ENCODE assay signal across 8 cellular contexts in the genomic region with DNA sequence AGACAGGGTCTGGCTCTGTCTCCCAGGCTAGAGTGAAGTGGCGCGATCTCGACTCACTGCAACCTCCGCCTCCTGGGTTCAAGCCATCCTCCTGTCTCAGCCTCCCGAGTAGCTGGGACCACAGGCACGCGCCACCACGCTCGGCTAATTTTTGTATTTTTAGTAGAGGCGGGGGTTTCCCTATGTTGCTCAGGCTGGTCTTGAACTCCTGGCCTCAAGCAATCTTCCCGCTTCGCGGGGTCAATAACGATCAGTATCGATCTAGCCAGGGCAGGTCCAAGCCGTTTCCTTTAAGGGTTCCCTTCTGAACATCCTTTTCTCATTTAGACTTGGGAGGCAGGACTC. TPM values are rescaled to one million over a fixed set of nuclear protein-coding genes. Genes with fewer than 3 reads are reported as not detected.
DNase-seq lines count a peak whose midpoint lies in the region; ATAC-seq, FAIRE-seq and TF ChIP-seq lines count a peak whose summit lies in the region.
"Not testable (repeated sequence)": the region's sequence is repeated elsewhere in the genome, so short reads cannot be mapped to it uniquely, and the experiment has no call there.

No MANE protein-coding gene starts in this region.

- H3K79me2 ChIP-seq in GM23248 (ENCODE audit: insufficient read depth), result not testable (repeated sequence)

- not testable (repeated sequence) for ATAC-seq in A549; body of pancreas; natural killer cell; stimulated activated naive B cell treated with anti-CD40 and anti-IgM and Interleukin-4, amounts not matched to agents 10 μg/mL and 1 μg/mL and 100 μg/mL, for 72 hours (replicated peaks)

- H3K4me1 Mint-ChIP-seq in activated T-cell treated with anti-CD3 and anti-CD28 coated beads, Interleukin-2, amount 50 U/mL, for 24 hours (ENCODE audit: low read depth), result peaks cover 14% of the 10 kb centered on the region
- peaks cover 12 to 22% of the 10 kb centered on the region in 2 donors for H3K4me1 Mint-ChIP-seq in natural killer cell
- peaks cover 12 to 18% of the 10 kb centered on the region in 2 donors for H3K4me1 Mint-ChIP-seq in stimulated activated naive B cell treated with anti-CD40 and anti-IgM and Interleukin-4, amounts not matched to agents 10 μg/mL and 1 μg/mL and 100 μg/mL, for 72 hours

- peak overlapping the region; percentile 96; the same call in 1 of the 2 replicates for H2AFZ ChIP-seq in GM23248

- not testable (repeated sequence) for TF ChIP-seq RAD21 in A549 (conservative IDR thresholded peaks at IDR 0.05 in 1 of 2, IDR thresholded peaks at IDR 0.05 in 1 of 2)

- H3K27ac Mint-ChIP-seq in activated T-cell treated with anti-CD3 and anti-CD28 coated beads, Interleukin-2, amount 50 U/mL, for 24 hours, result peak overlapping the region; percentile 87
- peak overlapping the region; percentile 75 to 86 for H3K27ac Mint-ChIP-seq in natural killer cell
- H3K27ac Mint-ChIP-seq in stimulated activated naive B cell treated with anti-CD40 and anti-IgM and Interleukin-4, amounts not matched to agents 10 μg/mL and 1 μg/mL and 100 μg/mL, for 72 hours, result peak overlapping the region; percentile 95

- not testable (repeated sequence) for H3K4me2 ChIP-seq in A549; GM23248 (ENCODE audit: unreplicated experiment)

- not testable (repeated sequence) for H3K9me2 ChIP-seq in GM23248 (ENCODE audit: insufficient read depth)

- intact Hi-C loops in body of pancreas (cut with DNase I), result not testable (repeated sequence)
- intact Hi-C loops in natural killer cell (cut with micrococcal nuclease), result loop anchor here (2.0 to 10.0 kb wide), 2 partner anchors 21 to 191 kb away; partner anchors contain the start of gene ROCK2

- not testable (repeated sequence) for FAIRE-seq in A549 (lab: Jason Lieb, UNC)

- H3K27ac ChIP-seq in A549 (peak overlapping the region; percentile 87 to 90; a peak in 5 of 6 replicates), RWPE1 (peak overlapping the region; percentile 91), body of pancreas (peak overlapping the region in 3 of 4 donors; percentile 90 to 95 (median 93)), right atrium auricular region (peak overlapping the region; percentile 87 to 95)
- not testable (repeated sequence) for H3K27ac ChIP-seq in GM23248

- not testable (repeated sequence) for H3K27me3 ChIP-seq in GM23248 (replicated peaks; ENCODE audit: insufficient read depth); body of pancreas; right atrium auricular region

- CTCF ChIA-PET in A549 (lab: Yijun Ruan, JAX) (interaction anchor here (1.0 to 16.6 kb wide), 5 partner anchors 12 to 258 kb away, joined by 3 to 224 read pairs (median 4); a partner anchor contains a TSS), RWPE1 (lab: Yijun Ruan, JAX) (interaction anchor here (0.5 kb wide), 1 partner anchor 80 kb away, joined by 3 read pairs; no protein-coding TSS in a partner anchor)

- H3K36me3 Mint-ChIP-seq in activated T-cell treated with anti-CD3 and anti-CD28 coated beads, Interleukin-2, amount 50 U/mL, for 24 hours (ENCODE audit: low read depth); natural killer cell; stimulated activated naive B cell treated with anti-CD40 and anti-IgM and Interleukin-4, amounts not matched to agents 10 μg/mL and 1 μg/mL and 100 μg/mL, for 72 hours: not testable (repeated sequence)

- POLR2A ChIA-PET in A549 (lab: Yijun Ruan, JAX), result interaction anchor here (0.6 to 2.0 kb wide), 3 partner anchors 10 to 322 kb away, joined by 3 to 7 read pairs (median 7); a partner anchor contains a TSS
- POLR2A ChIA-PET in RWPE1 (lab: Yijun Ruan, JAX; ENCODE audit: low non-redundant PET), result not testable (repeated sequence)

- WGBS in A549 (ENCODE audit: missing lambda C conversion rate), result 98% methylated on average over 16 of the region's 16 CpGs
- 98% methylated on average over 16 of the region's 16 CpGs for WGBS in GM23248 (ENCODE audit: low coverage in 1 of 2, low lambda C conversion rate in 2 of 2, missing lambda C conversion rate in 2 of 2), 2 experiments
- WGBS in body of pancreas, 2 donors, result 93% methylated on average over 16 of the region's 16 CpGs

- not testable (repeated sequence) for TF ChIP-seq POLR2A in A549 (IDR thresholded peaks at IDR 0.05; ENCODE audit: low read length); body of pancreas (IDR thresholded peaks at IDR 0.05)

- H3F3A ChIP-seq in GM23248 (ENCODE audit: insufficient read depth), result not testable (repeated sequence)

- H4K20me1 ChIP-seq in GM23248 (ENCODE audit: insufficient read depth), result not testable (repeated sequence)

- H3K9me3 ChIP-seq in A549; GM23248 (ENCODE audit: low read depth); body of pancreas; right atrium auricular region: not testable (repeated sequence)

- not testable (repeated sequence) for DNase-seq in A549 (ENCODE audit: low read depth in 1 of 2, low spot score in 1 of 2); GM23248; RWPE1 (ENCODE audit: low spot score); activated T-cell treated with anti-CD3 and anti-CD28 coated beads, Interleukin-2, amount 50 U/mL, for 24 hours; body of pancreas; right atrium auricular region (ENCODE audit: low spot score); natural killer cell; stimulated activated naive B cell treated with anti-CD40 and anti-IgM and Interleukin-4, amounts not matched to agents 10 μg/mL and 1 μg/mL and 100 μg/mL, for 72 hours

- not testable (repeated sequence) for H3K9ac ChIP-seq in GM23248

- H3K27me3 Mint-ChIP-seq in activated T-cell treated with anti-CD3 and anti-CD28 coated beads, Interleukin-2, amount 50 U/mL, for 24 hours; natural killer cell (ENCODE audit: low read depth in 2 of 2); stimulated activated naive B cell treated with anti-CD40 and anti-IgM and Interleukin-4, amounts not matched to agents 10 μg/mL and 1 μg/mL and 100 μg/mL, for 72 hours: not testable (repeated sequence)

- TF ChIP-seq CTCF in A549 (IDR thresholded peaks at IDR 0.05); RWPE1 (conservative IDR thresholded peaks at IDR 0.05; ENCODE audit: low read depth); body of pancreas (IDR thresholded peaks at IDR 0.05); right atrium auricular region (IDR thresholded peaks at IDR 0.05); natural killer cell (IDR thresholded peaks at IDR 0.05): not testable (repeated sequence)

- H3K9me3 Mint-ChIP-seq in activated T-cell treated with anti-CD3 and anti-CD28 coated beads, Interleukin-2, amount 50 U/mL, for 24 hours; natural killer cell; stimulated activated naive B cell treated with anti-CD40 and anti-IgM and Interleukin-4, amounts not matched to agents 10 μg/mL and 1 μg/mL and 100 μg/mL, for 72 hours: not testable (repeated sequence)

- not testable (repeated sequence) for H3K4me3 ChIP-seq in A549, GM23248, body of pancreas, right atrium auricular region

- H3K4me1 ChIP-seq in A549 (peaks cover 16% of the 10 kb centered on the region), body of pancreas (peaks cover 46% of the 10 kb centered on the region), right atrium auricular region (peaks cover 0 to 18% of the 10 kb centered on the region in 2 donors)
- not testable (repeated sequence) for H3K4me1 ChIP-seq in GM23248 (ENCODE audit: insufficient read depth)

- in situ Hi-C loops in GM23248 (cut with MboI), result not testable (repeated sequence)

- not testable (repeated sequence) for H3K36me3 ChIP-seq in GM23248 (ENCODE audit: low read depth); body of pancreas (replicated peaks in 1 of 2; ENCODE audit: insufficient read depth in 1 of 2, low read depth in 2 of 2); right atrium auricular region

- not testable (repeated sequence) for TF ChIP-seq EP300 in A549 (IDR thresholded peaks at IDR 0.05)

- peak overlapping the region; percentile 75 for H3K4me3 Mint-ChIP-seq in activated T-cell treated with anti-CD3 and anti-CD28 coated beads, Interleukin-2, amount 50 U/mL, for 24 hours
- peak overlapping the region; percentile 75 for H3K4me3 Mint-ChIP-seq in natural killer cell
- peak overlapping the region; percentile 55 to 88 for H3K4me3 Mint-ChIP-seq in stimulated activated naive B cell treated with anti-CD40 and anti-IgM and Interleukin-4, amounts not matched to agents 10 μg/mL and 1 μg/mL and 100 μg/mL, for 72 hours

RNA-seq across cellular contexts. Expression of gene SLC66A3, which starts 1.3 kb away (rescaled TPM):
- polyA plus RNA-seq in A549 (2011; rRNA removed) (69.8 and 90.1 TPM in 2 replicates), A549 (2017; fragmentation: RNase III; extraction: RNeasy Plus Mini Kit Qiagen cat#74134 plus additional on column Dnase treatment) (24.9 to 27.8 TPM (median 25.9 TPM) in 3 replicates), GM23248 (2016; fragmentation: Nextera tagmentation; extraction: Ambion mirVana) (46.8 and 53.6 TPM in 2 replicates)
- polyA plus RNA-seq in A549 (2012; cell fraction: cytosol; rRNA removed), result 61.4 and 85.0 TPM in 2 replicates
- polyA plus RNA-seq in A549 (2012; cell fraction: nucleus; rRNA removed), result 41.1 and 53.5 TPM in 2 replicates
- 82.8 and 106 TPM in 2 replicates for polyA minus RNA-seq in A549 (2011; rRNA and poly(A)+ RNA removed)
- 34.9 and 46.4 TPM in 2 replicates for total RNA-seq in GM23248 (2014; rRNA removed; shearing (Covaris generic))
- total RNA-seq in body of pancreas (10 to 100 TPM; 28.0 to 38.2 TPM), right atrium auricular region (10 to 100 TPM; 18.7 to 19.2 TPM), natural killer cell (10 to 100 TPM; 21.8 to 23.7 (median 22.5) TPM)
